ENCODE assay signal across 8 cellular contexts in the genomic region with DNA sequence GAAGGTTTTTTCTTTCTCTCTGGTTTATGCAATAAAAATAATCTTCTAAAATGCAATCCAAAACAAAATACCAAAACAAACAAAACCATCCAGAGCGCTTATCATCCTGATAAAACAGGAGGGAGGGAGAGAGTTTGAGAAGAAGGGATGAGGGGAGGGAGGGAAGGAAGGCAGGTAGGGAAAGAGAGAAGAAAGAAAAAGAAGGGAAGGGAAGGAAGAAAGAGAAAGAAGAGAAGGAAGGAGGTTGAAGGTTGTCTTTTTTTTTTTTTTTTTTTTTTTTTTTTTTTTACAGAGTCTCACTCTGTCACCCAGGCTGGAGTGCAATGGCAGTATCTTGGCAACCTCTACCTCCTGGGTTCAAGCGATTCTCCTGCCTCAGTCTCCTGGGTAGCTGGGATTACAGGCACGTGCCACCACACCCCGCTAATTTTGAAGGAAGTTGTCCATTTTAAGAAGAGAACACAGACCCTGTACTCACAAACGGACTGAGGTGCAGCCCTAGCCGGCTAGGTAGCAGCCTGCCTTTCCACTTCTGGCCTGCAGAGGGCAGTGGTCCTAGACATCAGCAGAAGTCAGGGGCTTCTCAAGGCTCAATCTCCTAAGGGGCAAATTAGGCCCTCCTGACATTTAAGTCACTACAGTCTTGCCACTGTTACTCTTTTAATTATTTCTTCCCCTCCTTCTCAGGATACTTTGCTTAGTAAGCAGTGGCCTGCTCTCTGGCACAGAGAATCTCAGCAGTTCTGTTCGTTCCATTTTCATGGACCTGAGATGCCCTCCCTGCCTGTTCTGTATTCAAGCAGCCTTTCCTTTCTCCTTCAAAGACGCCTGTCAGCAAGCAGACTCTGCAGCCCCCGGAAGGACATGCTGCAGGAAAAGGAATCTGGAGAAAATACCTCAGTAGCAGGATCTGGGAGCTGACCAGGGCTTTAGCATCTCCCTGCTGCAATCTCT.
DNase-seq lines count a peak whose midpoint lies in the region; TF ChIP-seq lines count a peak whose summit lies in the region.

No MANE protein-coding gene starts in this region.

- POLR2A ChIA-PET in GM10248 (lab: Yijun Ruan, JAX) (no interaction called here), HEK293T (lab: Yijun Ruan, JAX) (no interaction called here)

- TF ChIP-seq CTCF in GM10248 (IDR thresholded peaks at IDR 0.05; ENCODE audit: control extremely low read depth, extremely low read depth, low read depth, missing control alignments) (peak; percentile 95), astrocyte of the cerebellum (IDR thresholded peaks at IDR 0.05; ENCODE audit: low read depth, low read length, missing control alignments) (peak; percentile 97)

- in situ Hi-C loops in astrocyte of the cerebellum (cut with HindIII; ENCODE audit: low sequenced_read_pairs) = no loop called here

- H3K4me3 ChIP-seq in astrocyte of the cerebellum (ENCODE audit: low read depth, low read length) = no peak overlapping the region

- CTCF ChIA-PET in GM10248 (lab: Yijun Ruan, JAX) (interaction anchor here (0.7 to 2.1 kb wide), 11 partner anchors 14 to 225 kb away, joined by 3 to 12 read pairs (median 3); no protein-coding TSS in a partner anchor), HEK293T (lab: Yijun Ruan, JAX) (interaction anchor here (0.6 kb wide), 1 partner anchor 40 kb away, joined by 3 read pairs; no protein-coding TSS in a partner anchor)

- DNase-seq in GM10248 (ENCODE audit: extremely low spot score) = peak; percentile 71
- peak; percentile 79 for DNase-seq in HEK293T (ENCODE audit: extremely low spot score)
- DNase-seq in NCI-H1105 treated with DMSO at 0.1 percent for 48 hours (lab: John Stamatoyannopoulos, UW) = peak; percentile 68
- DNase-seq in T-helper 22 cell (ENCODE audit: low read depth) = peak; percentile 14
- no peak for DNase-seq in astrocyte of the cerebellum (ENCODE audit: low read depth)
- peak; percentile 28 for DNase-seq in iPS DF 19.7 (ENCODE audit: low read depth, low spot score)
- peak; percentile 39 to 65 for DNase-seq in stimulated activated CD4-positive, alpha-beta T cell treated with anti-CD3 and anti-CD28 coated beads, Interleukin-12 subunit alpha, Interleukin-12 subunit beta, amount 100 ng/mL, for 24 hours (ENCODE audit: low read depth in 2 of 2)
- no peak for DNase-seq in NCI-H446 treated with DMSO at 0.1 percent for 48 hours (lab: John Stamatoyannopoulos, UW)

TF ChIP-seq in HEK293T, 16 proteins besides CTCF, POLR2A, EP300 and RAD21:
- no peak for TF ChIP-seq ARNT (IDR thresholded peaks at IDR 0.05)
- peak; percentile 72 for TF ChIP-seq ZNF384 (IDR thresholded peaks at IDR 0.05)
- no peak for TF ChIP-seq BHLHE40 (IDR thresholded peaks at IDR 0.05; ENCODE audit: borderline replicate concordance)

Comparison
In these comparisons a context has a peak if more than half of its experiments do, and no peak if none do; other contexts are left out.
1. DNase-seq: peak in GM10248 (single experiment), HEK293T (single experiment), NCI-H1105 treated with DMSO at 0.1 percent for 48 hours (single experiment), T-helper 22 cell (single experiment), iPS DF 19.7 (single experiment) and stimulated activated CD4-positive, alpha-beta T cell treated with anti-CD3 and anti-CD28 coated beads, Interleukin-12 subunit alpha, Interleukin-12 subunit beta, amount 100 ng/mL, for 24 hours (2 of 2); none in astrocyte of the cerebellum (single experiment) and NCI-H446 treated with DMSO at 0.1 percent for 48 hours (single experiment).